ENCODE assay signal across 13 cellular contexts in the genomic region with DNA sequence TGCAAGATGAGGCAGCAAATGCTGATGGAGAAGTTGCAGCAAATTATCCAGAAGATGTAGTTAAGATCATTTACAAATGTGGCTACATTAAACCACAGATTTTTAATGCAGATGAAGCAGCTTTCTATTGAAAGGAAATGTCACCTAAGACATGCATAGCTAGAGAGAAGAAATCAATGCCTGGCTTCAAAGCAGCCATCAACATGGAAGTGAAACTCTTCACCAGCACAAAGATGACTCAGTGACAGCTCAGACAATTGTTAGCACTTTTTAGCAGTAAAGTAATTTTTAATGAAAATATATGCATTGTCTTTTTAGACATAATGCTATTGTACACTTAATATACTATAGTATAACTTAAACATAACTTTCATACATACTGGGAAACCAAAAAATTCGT.
DNase-seq lines count a peak whose midpoint lies in the region; ATAC-seq and TF ChIP-seq lines count a peak whose summit lies in the region.
"Had no signal": no experiment of that assay in that cellular context is flagged by ENCODE, and none has a peak within 500 bp of the region (broad histone marks: within the 10 kb centered on the region; RNA-seq: fewer than 3 reads in every experiment).

No MANE protein-coding gene starts in this region.

- TF ChIP-seq CTCF in GM10248 (IDR thresholded peaks at IDR 0.05; ENCODE audit: control extremely low read depth, extremely low read depth, low read depth, missing control alignments), result no peak

- H3K4me1 Mint-ChIP-seq in T-helper 2 cell treated with Interferon-gamma antibody and Interleukin-4, amounts not matched to agents 5 μg/mL and 100 μg/mL, for 36 hours (ENCODE audit: low read depth), result no peaks in the 10 kb centered on the region
- H3K4me1 Mint-ChIP-seq: activated naive CD4-positive, alpha-beta T cell treated with anti-CD3 and anti-CD28 coated beads, Interleukin-2, amount 50 U/mL, for 24 hours; naive thymus-derived CD8-positive, alpha-beta T cell had no signal

- DNase-seq in GM10248 (ENCODE audit: extremely low spot score) (peak; percentile 13), mucosa of gallbladder (ENCODE audit: low spot score) (no peak), H4 (ENCODE audit: low spot score) (no peak), HEK293T (ENCODE audit: extremely low spot score) (no peak)
- no peak for DNase-seq in T-helper 2 cell treated with Interferon-gamma antibody and Interleukin-4, amounts not matched to agents 5 μg/mL and 100 μg/mL, for 36 hours (ENCODE audit: low spot score)
- DNase-seq: HCEC 1CT; islet precursor cell; naive thymus-derived CD8-positive, alpha-beta T cell; NCI-H69 had no signal

- peak; percentile 83 for ATAC-seq in GM19023 (IDR thresholded peaks at IDR 0.05; ENCODE audit: unreplicated experiment)
- peak; percentile 89 for ATAC-seq in GM21825 (IDR thresholded peaks at IDR 0.05; ENCODE audit: unreplicated experiment)
- ATAC-seq in HG03175 (IDR thresholded peaks at IDR 0.05; ENCODE audit: unreplicated experiment), result peak; percentile 95
- ATAC-seq: naive thymus-derived CD8-positive, alpha-beta T cell had no signal

- H3K27me3 Mint-ChIP-seq in T-helper 2 cell treated with Interferon-gamma antibody and Interleukin-4, amounts not matched to agents 5 μg/mL and 100 μg/mL, for 36 hours (ENCODE audit: low read depth), result no peaks in the 10 kb centered on the region

- no peak overlapping the region for H3K4me3 Mint-ChIP-seq in T-helper 2 cell treated with Interferon-gamma antibody and Interleukin-4, amounts not matched to agents 5 μg/mL and 100 μg/mL, for 36 hours
- H3K4me3 Mint-ChIP-seq: activated naive CD4-positive, alpha-beta T cell treated with anti-CD3 and anti-CD28 coated beads, Interleukin-2, amount 50 U/mL, for 24 hours; naive thymus-derived CD8-positive, alpha-beta T cell had no signal

- no peak overlapping the region for H3K27ac Mint-ChIP-seq in T-helper 2 cell treated with Interferon-gamma antibody and Interleukin-4, amounts not matched to agents 5 μg/mL and 100 μg/mL, for 36 hours
- H3K27ac Mint-ChIP-seq: activated naive CD4-positive, alpha-beta T cell treated with anti-CD3 and anti-CD28 coated beads, Interleukin-2, amount 50 U/mL, for 24 hours had no signal

- no peaks in the 10 kb centered on the region for H3K36me3 Mint-ChIP-seq in T-helper 2 cell treated with Interferon-gamma antibody and Interleukin-4, amounts not matched to agents 5 μg/mL and 100 μg/mL, for 36 hours (ENCODE audit: low read depth)
- H3K36me3 Mint-ChIP-seq: activated naive CD4-positive, alpha-beta T cell treated with anti-CD3 and anti-CD28 coated beads, Interleukin-2, amount 50 U/mL, for 24 hours; naive thymus-derived CD8-positive, alpha-beta T cell had no signal

- H3K9me3 Mint-ChIP-seq in T-helper 2 cell treated with Interferon-gamma antibody and Interleukin-4, amounts not matched to agents 5 μg/mL and 100 μg/mL, for 36 hours, result no peaks in the 10 kb centered on the region
- H3K9me3 Mint-ChIP-seq: activated naive CD4-positive, alpha-beta T cell treated with anti-CD3 and anti-CD28 coated beads, Interleukin-2, amount 50 U/mL, for 24 hours; naive thymus-derived CD8-positive, alpha-beta T cell had no signal

- POLR2A ChIA-PET in GM10248 (lab: Yijun Ruan, JAX), result no interaction called here
- POLR2A ChIA-PET in HEK293T (lab: Yijun Ruan, JAX), result no interaction called here

- CTCF ChIA-PET in GM10248 (lab: Yijun Ruan, JAX) (interaction anchor here (0.9 to 2.2 kb wide), 4 partner anchors 10 to 233 kb away, joined by 3 to 5 read pairs (median 5); no protein-coding TSS in a partner anchor), HEK293T (lab: Yijun Ruan, JAX) (no interaction called here)

TF ChIP-seq in HEK293T, 16 proteins besides CTCF, POLR2A, EP300 and RAD21:
- no peak for TF ChIP-seq LEF1 (IDR thresholded peaks at IDR 0.05; ENCODE audit: borderline replicate concordance)
- no peak for TF ChIP-seq TARDBP (IDR thresholded peaks at IDR 0.05)
- no peak for TF ChIP-seq L3MBTL2 (conservative IDR thresholded peaks at IDR 0.05)
- TF ChIP-seq SUZ12 (IDR thresholded peaks at IDR 0.05), result no peak
- no peak for TF ChIP-seq ELF4 (IDR thresholded peaks at IDR 0.05)
- TF ChIP-seq ARNT (IDR thresholded peaks at IDR 0.05), result no peak
- no peak for TF ChIP-seq FOXA1 (IDR thresholded peaks at IDR 0.05)
